ENCODE assay signal across 9 cellular contexts in genomic region chr3:60555704-60556340, GRCh38.
DNase-seq lines count a peak whose midpoint lies in the region; ATAC-seq, FAIRE-seq and TF ChIP-seq lines count a peak whose summit lies in the region.
"Had no signal": no experiment of that assay in that cellular context is flagged by ENCODE, and none has a peak within 500 bp of the region (broad histone marks: within the 10 kb centered on the region; RNA-seq: fewer than 3 reads in every experiment).

No MANE protein-coding gene starts in this region.

- H3K4me3 ChIP-seq in OCI-LY1 (ENCODE audit: low read depth, low read length, poor library complexity, severe bottlenecking) (peak overlapping the region; percentile 11), trophoblast cell (ENCODE audit: low read depth, low read length) (no peak overlapping the region), heart right ventricle (no peak overlapping the region)

- no peak overlapping the region for H2BK5ac ChIP-seq in trophoblast cell (ENCODE audit: low read depth, low read length, poor library complexity)

- H4K91ac ChIP-seq in trophoblast cell (ENCODE audit: low read depth, low read length): no peak overlapping the region

- no peaks in the 10 kb centered on the region for H3K9me2 ChIP-seq in OCI-LY1 (ENCODE audit: low read depth, low read length)

- DNase-seq in GM19239 (ENCODE audit: insufficient read length, low spot score): peak; percentile 18
- DNase-seq in trophoblast cell: no peak
- no peak for DNase-seq in heart right ventricle
- no peak for DNase-seq in NCI-H82 (lab: John Stamatoyannopoulos, UW)
- no peak for DNase-seq in stimulated activated CD4-positive, alpha-beta T cell treated with anti-CD3 and anti-CD28 coated beads, Interleukin-4, amount 100 ng/mL, for 1 hour
- DNase-seq: NCI-H1417 had no signal

- no peaks in the 10 kb centered on the region for H3K9me3 ChIP-seq in OCI-LY1 (ENCODE audit: low read length)
- no peaks in the 10 kb centered on the region for H3K9me3 ChIP-seq in trophoblast cell (ENCODE audit: insufficient read depth, low read depth, low read length)
- H3K9me3 ChIP-seq in heart right ventricle: no peaks in the 10 kb centered on the region
- H3K9me3 ChIP-seq: neutrophil had no signal

- H3K27ac ChIP-seq in OCI-LY1 (ENCODE audit: low read depth, low read length, poor library complexity, severe bottlenecking): peak overlapping the region; percentile 60
- H3K27ac ChIP-seq in trophoblast cell (ENCODE audit: low read depth, low read length): peak overlapping the region; percentile 45
- no peak overlapping the region for H3K27ac ChIP-seq in heart right ventricle
- H3K27ac ChIP-seq: neutrophil had no signal

- no peaks in the 10 kb centered on the region for H3K27me3 ChIP-seq in OCI-LY1 (ENCODE audit: insufficient read depth, low read length)
- H3K27me3 ChIP-seq in trophoblast cell (ENCODE audit: insufficient read depth, low read length): no peaks in the 10 kb centered on the region
- no peaks in the 10 kb centered on the region for H3K27me3 ChIP-seq in heart right ventricle
- H3K27me3 ChIP-seq: neutrophil had no signal

- no peak overlapping the region for H3K23ac ChIP-seq in trophoblast cell (ENCODE audit: low read length)

- H2BK120ac ChIP-seq in trophoblast cell (ENCODE audit: insufficient read depth, low read length, poor library complexity): no peak overlapping the region

- H3K79me1 ChIP-seq in trophoblast cell (ENCODE audit: low read length): peaks cover 7% of the 10 kb centered on the region

- no peak overlapping the region for H2AK5ac ChIP-seq in trophoblast cell (ENCODE audit: low read length)

- H3K4me1 ChIP-seq in OCI-LY1 (ENCODE audit: insufficient read depth, low read length, severe bottlenecking): peaks cover 26% of the 10 kb centered on the region
- H3K4me1 ChIP-seq in trophoblast cell (ENCODE audit: control insufficient read depth in 1 of 2, insufficient read depth in 2 of 2, low read length in 2 of 2): peaks cover 3 to 5% of the 10 kb centered on the region in 2 experiments
- H3K4me1 ChIP-seq in heart right ventricle: peaks cover 0 to 2% (median 0%) of the 10 kb centered on the region in 9 donors

- WGBS in trophoblast cell (ENCODE audit: extremely low coverage, insufficient coverage, insufficient read length): no CpG with 5 or more reads among the region's 4 CpGs
- 70 to 73% methylated on average over 4 of the region's 4 CpGs for whole genome bisulfite sequencing in heart right ventricle, 2 donors

- no peak overlapping the region for H3K18ac ChIP-seq in trophoblast cell (ENCODE audit: low read length)

- ATAC-seq in HG02798 (IDR thresholded peaks at IDR 0.05; ENCODE audit: poor library complexity, unreplicated experiment) (peak; percentile 88), heart right ventricle (no peak)

- H3K4ac ChIP-seq in trophoblast cell (ENCODE audit: low read depth, low read length): no peak overlapping the region

- H4K20me1 ChIP-seq in OCI-LY1 (ENCODE audit: insufficient read depth, low read length): no peaks in the 10 kb centered on the region

- no peak overlapping the region for H4K8ac ChIP-seq in trophoblast cell (ENCODE audit: low read depth, low read length)

- peak overlapping the region; percentile 52 for H3K4me2 ChIP-seq in OCI-LY1 (ENCODE audit: low read length)
- H3K4me2 ChIP-seq in trophoblast cell (ENCODE audit: low read length): no peak overlapping the region

- no peak overlapping the region for H3K14ac ChIP-seq in trophoblast cell (ENCODE audit: low read length)

- H3K36me3 ChIP-seq in OCI-LY1 (ENCODE audit: insufficient read depth, low read length): no peaks in the 10 kb centered on the region
- no peaks in the 10 kb centered on the region for H3K36me3 ChIP-seq in trophoblast cell (ENCODE audit: control insufficient read depth in 1 of 2, insufficient read depth in 2 of 2, low read length in 2 of 2)
- no peaks in the 10 kb centered on the region for H3K36me3 ChIP-seq in heart right ventricle
- H3K36me3 ChIP-seq: neutrophil had no signal

- H3K79me2 ChIP-seq in OCI-LY1 (ENCODE audit: insufficient read depth, low read length) (no peaks in the 10 kb centered on the region), trophoblast cell (ENCODE audit: control insufficient read depth, insufficient read depth, low read length, poor library complexity) (peaks cover 2% of the 10 kb centered on the region)

- no peaks in the 10 kb centered on the region for H3F3A ChIP-seq in OCI-LY1 (ENCODE audit: insufficient read depth, low read length)

- no peak overlapping the region for H2BK12ac ChIP-seq in trophoblast cell (ENCODE audit: low read length)

- TF ChIP-seq CTCF in OCI-LY1 (IDR thresholded peaks at IDR 0.05; ENCODE audit: low read length) (no peak), heart right ventricle (IDR thresholded peaks at IDR 0.05) (no peak)

- intact Hi-C loops in heart right ventricle (cut with DNase I): no loop called here

- H2AFZ ChIP-seq in OCI-LY1 (ENCODE audit: low read length) (no peak overlapping the region), trophoblast cell (ENCODE audit: insufficient read depth, low read length, poor library complexity) (no peak overlapping the region)

- H3K9ac ChIP-seq in OCI-LY1 (ENCODE audit: low read length): peak overlapping the region; percentile 31; the same call in 1 of the 2 replicates
- H3K9ac ChIP-seq in trophoblast cell (ENCODE audit: low read length): no peak overlapping the region

- no peak overlapping the region for H4K12ac ChIP-seq in trophoblast cell (ENCODE audit: low read depth, low read length)

- FAIRE-seq in GM19239 (lab: Jason Lieb, UNC): peak; percentile 79

Comparison
In these comparisons a context has a peak if more than half of its experiments do, and no peak if none do; other contexts are left out.
1. H3K27ac ChIP-seq: peak in OCI-LY1 (single experiment) and trophoblast cell (single experiment); none in heart right ventricle (0 of 10).